Comparison of ENCODE assay signal across 1 cellular context in genomic region chr16:19523559-19524355, GRCh38.
TF ChIP-seq lines count a peak whose summit lies in the region.

TSS of gene CCP110 (plus strand) at chr16:19523942. CDS start at chr16:19527882, 3,940 bp downstream.

TF ChIP-seq in HepG2, 621 proteins besides CTCF, POLR2A, EP300 and RAD21 (continued from another document and continues in another):
- TF ChIP-seq SKIL (CRISPR knock-in tag; IDR thresholded peaks at IDR 0.05; ENCODE audit: borderline replicate concordance) (no peak), IRF9 (CRISPR knock-in tag; IDR thresholded peaks at IDR 0.05; ENCODE audit: borderline replicate concordance) (no peak; the same call in 1 of the 2 replicates), KLF9 (CRISPR knock-in tag; IDR thresholded peaks at IDR 0.05; ENCODE audit: low read depth) (no peak), CREM (IDR thresholded peaks at IDR 0.05) (peak; percentile 100), CREM (CRISPR knock-in tag; IDR thresholded peaks at IDR 0.05) (peak; percentile 64; the same call in 1 of the 2 replicates), HNF1A (IDR thresholded peaks at IDR 0.05; ENCODE audit: low read depth) (0 out of 2 replicates have a peak, but pooled peaks have one; percentile 45), HNF1A (CRISPR knock-in tag; IDR thresholded peaks at IDR 0.05; ENCODE audit: borderline replicate concordance) (0 out of 2 replicates have a peak, but pooled peaks have one; percentile 60), ATF3 (CRISPR knock-in tag; IDR thresholded peaks at IDR 0.05) (no peak), IRF1 (CRISPR knock-in tag; IDR thresholded peaks at IDR 0.05; ENCODE audit: low read depth) (peak; percentile 53; the same call in 1 of the 2 replicates), ZMYM4 (CRISPR knock-in tag; IDR thresholded peaks at IDR 0.05) (peak; percentile 71; the same call in 1 of the 2 replicates), ARNT (IDR thresholded peaks at IDR 0.05) (no peak), ATF7-NPFF (CRISPR knock-in tag; IDR thresholded peaks at IDR 0.05; ENCODE audit: low read depth) (peak; percentile 30; the same call in 1 of the 2 replicates), MEF2D (CRISPR knock-in tag; IDR thresholded peaks at IDR 0.05) (no peak; the same call in 1 of the 2 replicates), ZBTB4 (CRISPR knock-in tag; IDR thresholded peaks at IDR 0.05; ENCODE audit: borderline replicate concordance) (no peak; the same call in 1 of the 2 replicates), LCORL (IDR thresholded peaks at IDR 0.05) (no peak), LCORL (CRISPR knock-in tag; IDR thresholded peaks at IDR 0.05) (peak; percentile 37; the same call in 1 of the 2 replicates), SKI (IDR thresholded peaks at IDR 0.05; ENCODE audit: partially characterized antibody) (peak; percentile 39), ZBTB46 (CRISPR knock-in tag; IDR thresholded peaks at IDR 0.05; ENCODE audit: borderline replicate concordance) (peak; percentile 90), RFXANK (CRISPR knock-in tag; IDR thresholded peaks at IDR 0.05) (peak; percentile 54; the same call in 1 of the 2 replicates), ZNF337 (CRISPR knock-in tag; IDR thresholded peaks at IDR 0.05; ENCODE audit: borderline replicate concordance, low read depth) (no peak), CENPBD1 (CRISPR knock-in tag; IDR thresholded peaks at IDR 0.05; ENCODE audit: borderline replicate concordance, low read depth) (no peak), ZFAT (CRISPR knock-in tag; conservative IDR thresholded peaks at IDR 0.05) (no peak), PHF5A (CRISPR knock-in tag; IDR thresholded peaks at IDR 0.05; ENCODE audit: low read depth, unreplicated experiment) (no peak), ZNF614 (CRISPR knock-in tag; IDR thresholded peaks at IDR 0.05; ENCODE audit: borderline replicate concordance) (no peak), DDIT3 (CRISPR knock-in tag; IDR thresholded peaks at IDR 0.05) (no peak), LBX2 (CRISPR knock-in tag; IDR thresholded peaks at IDR 0.05; ENCODE audit: borderline replicate concordance) (peak; percentile 93; the same call in 1 of the 2 replicates), ZNF260 (CRISPR knock-in tag; IDR thresholded peaks at IDR 0.05; ENCODE audit: borderline replicate concordance, low read depth) (no peak), LRRFIP1 (CRISPR knock-in tag; conservative IDR thresholded peaks at IDR 0.05) (no peak), UBTF (CRISPR knock-in tag; IDR thresholded peaks at IDR 0.05) (peak; percentile 80), NFE2L2 (IDR thresholded peaks at IDR 0.05; ENCODE audit: low read length) (no peak), ZNF460 (CRISPR knock-in tag; IDR thresholded peaks at IDR 0.05; ENCODE audit: borderline replicate concordance) (no peak), HNRNPL (IDR thresholded peaks at IDR 0.05; ENCODE audit: low read depth, low read length) (peak; percentile 53; the same call in 1 of the 2 replicates), KDM3A (CRISPR knock-in tag; IDR thresholded peaks at IDR 0.05; ENCODE audit: low read depth) (peak; percentile 91), HDAC1 (CRISPR knock-in tag; IDR thresholded peaks at IDR 0.05) (peak; percentile 97), NFRKB (IDR thresholded peaks at IDR 0.05) (no peak), ZNF850 (CRISPR knock-in tag; conservative IDR thresholded peaks at IDR 0.05) (0 out of 2 replicates have a peak, but pooled peaks have one; percentile 7), CBX1 (IDR thresholded peaks at IDR 0.05; ENCODE audit: low read depth) (no peak), KAT2B (IDR thresholded peaks at IDR 0.05; ENCODE audit: borderline replicate concordance, low read depth, low read length) (no peak), SRY (CRISPR knock-in tag; IDR thresholded peaks at IDR 0.05) (0 out of 2 replicates have a peak, but pooled peaks have one; percentile 73)
